In the genomic region with DNA sequence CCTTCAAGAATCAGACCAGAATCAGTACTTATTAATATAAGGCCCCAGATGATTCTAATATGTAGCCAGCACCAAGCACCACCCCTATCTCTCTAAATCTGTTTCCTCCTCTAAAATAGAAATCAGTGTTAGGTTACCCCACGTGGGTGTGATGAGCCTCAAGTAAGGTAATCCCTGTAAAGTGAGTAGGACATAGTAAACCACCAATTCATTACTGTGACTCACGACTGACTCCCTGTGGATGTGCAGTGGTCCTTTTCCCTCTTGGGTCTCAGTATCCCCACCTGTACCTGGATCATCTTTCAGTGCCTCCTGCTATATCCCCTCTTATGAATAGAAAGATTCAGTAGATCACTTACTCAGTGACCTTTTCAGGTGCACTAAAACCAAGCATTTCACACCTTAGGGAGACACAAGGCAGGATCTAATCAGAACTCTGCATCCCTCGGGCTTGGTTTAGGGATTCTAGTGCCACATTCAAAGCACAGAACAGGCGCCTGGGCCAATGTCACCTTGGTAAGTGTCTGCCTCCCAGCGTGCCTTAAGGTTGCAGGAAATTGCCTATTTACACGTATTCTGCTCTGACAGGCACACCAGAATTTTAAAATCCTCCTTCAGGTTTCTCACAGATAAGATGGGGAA, we compare ENCODE assay signal across 13 cellular contexts. TPM values are rescaled to one million over a fixed set of nuclear protein-coding genes. Genes with fewer than 3 reads are reported as not detected.
DNase-seq lines count a peak whose midpoint lies in the region; ATAC-seq, FAIRE-seq and TF ChIP-seq lines count a peak whose summit lies in the region.
"Had no signal": no experiment of that assay in that cellular context is flagged by ENCODE, and none has a peak within 500 bp of the region (broad histone marks: within the 10 kb centered on the region; RNA-seq: fewer than 3 reads in every experiment).

No MANE protein-coding gene starts in this region.

- peak overlapping the region; percentile 74 for H3K9ac ChIP-seq in HepG2 (ENCODE audit: insufficient read depth, low read depth, low read length)

- TSS peak; percentile 90 for BruUV-seq in HepG2 (replicated peaks; lab: Mats Ljungman, UMichigan)

- TF ChIP-seq EP300 in HepG2 (IDR thresholded peaks at IDR 0.05; ENCODE audit: low read depth in 2 of 2, low read length in 2 of 2) (no peak), HepG2 (CRISPR knock-in tag; IDR thresholded peaks at IDR 0.05; ENCODE audit: borderline replicate concordance) (no peak)

- peak overlapping the region; percentile 45 for H2AFZ ChIP-seq in HepG2 (ENCODE audit: low read length)

- H4K20me1 ChIP-seq in HepG2 (ENCODE audit: insufficient read depth, low read length), result no peaks in the 10 kb centered on the region

- H3K4me1 ChIP-seq in cardiac muscle cell (ENCODE audit: low read depth) (peaks cover 22% of the 10 kb centered on the region), SJCRH30 (peaks cover 56% of the 10 kb centered on the region), HepG2 (ENCODE audit: insufficient read depth, low read length) (peaks cover 92% of the 10 kb centered on the region), urinary bladder (ENCODE audit: insufficient read depth) (no peaks in the 10 kb centered on the region), spleen (no peaks in the 10 kb centered on the region)

- intact Hi-C loops in Right ventricle myocardium inferior (cut with DNase I), result no loop called here
- intact Hi-C loops in HepG2 (cut with micrococcal nuclease; ENCODE audit: unreplicated experiment), result no loop called here
- intact Hi-C loops in posterior cingulate gyrus (cut with DNase I), result loop anchor here (10.0 kb wide), 1 partner anchor 54 kb away; no protein-coding TSS in a partner anchor
- intact Hi-C loops in spleen (cut with DNase I; ENCODE audit: low total_unique reads), result no loop called here

- FAIRE-seq in HepG2 (lab: Jason Lieb, UNC), result peak; percentile 37
- FAIRE-seq: G401.6 had no signal

- no peaks in the 10 kb centered on the region for H3K9me3 ChIP-seq in cardiac muscle cell (ENCODE audit: low read depth)
- H3K9me3 ChIP-seq in SJCRH30 (replicated peaks), result peaks cover 8% of the 10 kb centered on the region
- peaks cover 6% of the 10 kb centered on the region; the same call in 1 of the 2 replicates for H3K9me3 ChIP-seq in HepG2 (ENCODE audit: low read length)
- peaks cover 0 to 11% (median 2%) of the 10 kb centered on the region in 8 donors for H3K9me3 ChIP-seq in spleen

- no peak for TF ChIP-seq CTCF in cardiac muscle cell (IDR thresholded peaks at IDR 0.05; ENCODE audit: low read depth, low read length)
- TF ChIP-seq CTCF in HepG2 (CRISPR knock-in tag; IDR thresholded peaks at IDR 0.05), result peak; percentile 63
- no peak for TF ChIP-seq CTCF in spleen (IDR thresholded peaks at IDR 0.05 in 8 of 11, conservative IDR thresholded peaks at IDR 0.05 in 3 of 11)

- no peaks in the 10 kb centered on the region for H3K36me3 ChIP-seq in cardiac muscle cell
- no peaks in the 10 kb centered on the region for H3K36me3 ChIP-seq in SJCRH30
- no peaks in the 10 kb centered on the region for H3K36me3 ChIP-seq in HepG2 (replicated peaks in 1 of 2; ENCODE audit: control insufficient read depth in 1 of 2, insufficient read depth in 2 of 2, low read length in 2 of 2)
- no peaks in the 10 kb centered on the region for H3K36me3 ChIP-seq in urinary bladder (ENCODE audit: insufficient read depth)
- no peaks in the 10 kb centered on the region for H3K36me3 ChIP-seq in spleen

- DNase-seq in cardiac muscle cell (ENCODE audit: low read depth in 1 of 2, low spot score in 1 of 2) (no peak), Right ventricle myocardium inferior (ENCODE audit: missing footprints) (no peak), SJCRH30 (peak; percentile 35 to 74), HepG2 (ENCODE audit: low spot score) (peak; percentile 32), posterior cingulate gyrus (no peak), spleen (no peak), inferior parietal cortex (ENCODE audit: extremely low spot score) (no peak)
- DNase-seq: caudate nucleus; NK-92 treated with Interleukin-12 subunit alpha and Interleukin-12 subunit beta, amount 100 ng/mL, for 24 hours; stimulated activated CD8-positive, alpha-beta memory T cell treated with anti-CD3 and anti-CD28 coated beads, Interleukin-4, amount 100 ng/mL, for 48 hours had no signal

- in situ Hi-C loops in HepG2 (cut with HindIII; ENCODE audit: extremely low pct_ligation_motif_present, low pct_unique_long_range_greater_than_20kb), result no loop called here

- peak overlapping the region; percentile 75 for H3K4me2 ChIP-seq in HepG2 (ENCODE audit: low read depth, low read length)

- POLR2A ChIA-PET in HepG2 (lab: Yijun Ruan, JAX), result interaction anchor here (0.9 to 1.6 kb wide), 8 partner anchors 8 to 240 kb away, joined by 3 to 16 read pairs (median 4); partner anchors contain the start of genes ALDH1B1 and ANKRD18A

- ATAC-seq in Right ventricle myocardium inferior (no peak), HepG2 (peak; percentile 36)
- ATAC-seq: esophagus mucosa had no signal

- no peaks in the 10 kb centered on the region for H3K79me2 ChIP-seq in HepG2 (ENCODE audit: insufficient read depth, low read length)

- CTCF ChIA-PET in HepG2 (lab: Yijun Ruan, JAX; ENCODE audit: low intra/inter-chr PET ratio, low total read pairs), result no interaction called here

- 2% methylated on average over 6 of the region's 6 CpGs for WGBS in HepG2 (ENCODE audit: low lambda C conversion rate)
- WGBS in urinary bladder, result 77% methylated on average over 6 of the region's 6 CpGs
- WGBS in spleen, 5 donors, result 70 to 92% (median 78%) methylated on average over 6 of the region's 6 CpGs

- H3K27me3 ChIP-seq in cardiac muscle cell, result no peaks in the 10 kb centered on the region
- H3K27me3 ChIP-seq in SJCRH30, result no peaks in the 10 kb centered on the region
- H3K27me3 ChIP-seq in HepG2 (ENCODE audit: control insufficient read depth in 1 of 2, insufficient read depth in 2 of 2, low read length in 2 of 2), result no peaks in the 10 kb centered on the region
- peaks cover 0 to 7% (median 0%) of the 10 kb centered on the region in 7 donors for H3K27me3 ChIP-seq in spleen (replicated peaks in 1 of 7)

- TF ChIP-seq RAD21 in HepG2 (CRISPR knock-in tag; IDR thresholded peaks at IDR 0.05), result no peak

- H3K27ac ChIP-seq in cardiac muscle cell (peak overlapping the region; percentile 75), SJCRH30 (peak overlapping the region; percentile 93), HepG2 (ENCODE audit: extremely low read length, insufficient read depth, low read length) (peak overlapping the region; percentile 96), urinary bladder (ENCODE audit: low read depth) (peak overlapping the region; percentile 18), spleen (no peak overlapping the region)

- no peak overlapping the region for H3K4me3 ChIP-seq in cardiac muscle cell
- no peak overlapping the region for H3K4me3 ChIP-seq in SJCRH30
- peak overlapping the region in 2 of 3 experiments; percentile 31 to 51; a peak in 2 of 6 replicates for H3K4me3 ChIP-seq in HepG2 (replicated peaks in 1 of 3; ENCODE audit: insufficient read depth in 1 of 3, low read depth in 2 of 3, low read length in 3 of 3)
- no peak overlapping the region for H3K4me3 ChIP-seq in urinary bladder (ENCODE audit: low read depth, low read length)
- H3K4me3 ChIP-seq in spleen, result no peak overlapping the region

- TF ChIP-seq POLR2A in HepG2 (IDR thresholded peaks at IDR 0.05; ENCODE audit: insufficient read depth in 1 of 2, low read depth in 2 of 2, low read length in 2 of 2) (no peak), spleen (IDR thresholded peaks at IDR 0.05) (no peak)

RNA-seq across cellular contexts. Expression of gene ALDH1B1, which starts 12.2 kb away (rescaled TPM):
- 24.7 and 31.7 TPM in 2 replicates for total RNA-seq in cardiac muscle cell
- polyA plus RNA-seq in cardiac muscle cell, result 34.7 and 51.6 TPM in 2 replicates
- 18.4 TPM for total RNA-seq in Right ventricle myocardium inferior
- total RNA-seq in SJCRH30 (2014; rRNA removed; shearing (Covaris generic)), result 80.3 and 80.8 TPM in 2 replicates
- 125 and 159 TPM in 2 replicates for total RNA-seq in HepG2 (2016; rRNA removed; fragmentation: Illumina TruSeq; extraction: Trizol)
- 11.5 TPM in 2 replicates for total RNA-seq in HepG2 (2016; cell fraction: cytosol; rRNA removed; fragmentation: Illumina TruSeq; extraction: Trizol; ENCODE audit: low read depth)
- 126 and 146 TPM in 2 replicates for total RNA-seq in HepG2 (2016; cell fraction: insoluble cytoplasmic fraction; rRNA removed; fragmentation: Illumina TruSeq; extraction: Trizol)
- total RNA-seq in HepG2 (2016; cell fraction: membrane; rRNA removed; fragmentation: Illumina TruSeq; extraction: Trizol), result 48.8 and 50.7 TPM in 2 replicates
- total RNA-seq in HepG2 (2016; cell fraction: nucleus; rRNA removed; fragmentation: Illumina TruSeq; extraction: Trizol), result 50.9 and 56.2 TPM in 2 replicates
- 45.1 and 49.5 TPM in 2 replicates for polyA plus RNA-seq in HepG2 (2011; rRNA removed)
- 39.2 and 42.4 TPM in 2 replicates for polyA plus RNA-seq in HepG2 (2011; cell fraction: cytosol; rRNA removed)
- polyA plus RNA-seq in HepG2 (2011; cell fraction: nucleus; rRNA removed), result 15.7 and 19.6 TPM in 2 replicates
- polyA plus RNA-seq in HepG2 (2012), result 51.6 and 52.8 TPM in 2 replicates
- 7.5 and 7.7 TPM in 2 replicates for polyA plus RNA-seq in HepG2 (2016; cell fraction: cytosol; fragmentation: Illumina TruSeq; extraction: Trizol; ENCODE audit: low read depth)
- polyA plus RNA-seq in HepG2 (2016; cell fraction: insoluble cytoplasmic fraction; fragmentation: Illumina TruSeq; extraction: Trizol; ENCODE audit: low read depth), result 131 and 144 TPM in 2 replicates
- polyA plus RNA-seq in HepG2 (2016; cell fraction: membrane; fragmentation: Illumina TruSeq; extraction: Trizol; ENCODE audit: low read depth), result 23.3 and 23.6 TPM in 2 replicates
- polyA plus RNA-seq in HepG2 (2016; cell fraction: nucleus; fragmentation: Illumina TruSeq; extraction: Trizol; ENCODE audit: insufficient read depth, low read depth), result 57.5 and 58.3 TPM in 2 replicates
- 58.5 and 119 TPM in 2 replicates for polyA minus RNA-seq in HepG2 (2011; rRNA and poly(A)+ RNA removed; ENCODE audit: low replicate concordance)
- 51.9 and 56.8 TPM in 2 replicates for polyA minus RNA-seq in HepG2 (2011; cell fraction: cytosol; rRNA and poly(A)+ RNA removed)
- 20.2 and 23.6 TPM in 2 replicates for polyA minus RNA-seq in HepG2 (2011; cell fraction: nucleus; rRNA and poly(A)+ RNA removed)
- 51.0 TPM for total RNA-seq in urinary bladder
- 239 TPM for polyA plus RNA-seq in urinary bladder
- total RNA-seq in spleen, result 10 to 100 TPM in 2 of 7 donors, 1 to 10 TPM in 5; 6.1 to 14.7 (median 8.7) TPM
- 10 to 100 TPM in 1 of 3 donors, 1 to 10 TPM in 2; 4.0 to 10.8 (median 6.4) TPM for polyA plus RNA-seq in spleen

RNA-seq across cellular contexts. Expression of gene IGFBPL1, which starts 43.9 kb away (rescaled TPM):
- total RNA-seq in cardiac muscle cell (12.6 and 24.2 TPM in 2 replicates), Right ventricle myocardium inferior (not detected), HepG2 (2016; rRNA removed; fragmentation: Illumina TruSeq; extraction: Trizol) (0.24 and 0.44 TPM in 2 replicates), urinary bladder (3.0 TPM), spleen (not detected)
- polyA plus RNA-seq in cardiac muscle cell (2.0 and 4.2 TPM in 2 replicates), HepG2 (2011; rRNA removed) (0.07 TPM in 1 of 2 replicates, not detected in the other), urinary bladder (1.6 TPM), spleen (not detected)
- total RNA-seq in SJCRH30 (2014; rRNA removed; shearing (Covaris generic)), result 42.3 and 44.1 TPM in 2 replicates
- total RNA-seq in HepG2 (2016; cell fraction: cytosol; rRNA removed; fragmentation: Illumina TruSeq; extraction: Trizol; ENCODE audit: low read depth), result not detected in 2 replicates
- 0.24 TPM in 1 of 2 replicates, not detected in the other for total RNA-seq in HepG2 (2016; cell fraction: insoluble cytoplasmic fraction; rRNA removed; fragmentation: Illumina TruSeq; extraction: Trizol)
- total RNA-seq in HepG2 (2016; cell fraction: membrane; rRNA removed; fragmentation: Illumina TruSeq; extraction: Trizol), result not detected in 2 replicates
- total RNA-seq in HepG2 (2016; cell fraction: nucleus; rRNA removed; fragmentation: Illumina TruSeq; extraction: Trizol), result not detected in 2 replicates
- polyA plus RNA-seq in HepG2 (2011; cell fraction: cytosol; rRNA removed), result 0.12 TPM in 1 of 2 replicates, not detected in the other
- not detected in 2 replicates for polyA plus RNA-seq in HepG2 (2011; cell fraction: nucleus; rRNA removed)
- polyA plus RNA-seq in HepG2 (2012), result not detected in 2 replicates
- polyA plus RNA-seq in HepG2 (2016; cell fraction: cytosol; fragmentation: Illumina TruSeq; extraction: Trizol; ENCODE audit: low read depth), result not detected in 2 replicates
- polyA plus RNA-seq in HepG2 (2016; cell fraction: insoluble cytoplasmic fraction; fragmentation: Illumina TruSeq; extraction: Trizol; ENCODE audit: low read depth), result not detected in 2 replicates
- not detected in 2 replicates for polyA plus RNA-seq in HepG2 (2016; cell fraction: membrane; fragmentation: Illumina TruSeq; extraction: Trizol; ENCODE audit: low read depth)
- not detected in 2 replicates for polyA plus RNA-seq in HepG2 (2016; cell fraction: nucleus; fragmentation: Illumina TruSeq; extraction: Trizol; ENCODE audit: insufficient read depth, low read depth)
- not detected in 2 replicates for polyA minus RNA-seq in HepG2 (2011; rRNA and poly(A)+ RNA removed; ENCODE audit: low replicate concordance)
- not detected in 2 replicates for polyA minus RNA-seq in HepG2 (2011; cell fraction: cytosol; rRNA and poly(A)+ RNA removed)
- not detected in 2 replicates for polyA minus RNA-seq in HepG2 (2011; cell fraction: nucleus; rRNA and poly(A)+ RNA removed)
- total RNA-seq: esophagus mucosa had no signal

Comparison
In these comparisons a context has a peak if more than half of its experiments do, and no peak if none do; other contexts are left out.
1. DNase-seq: peak in SJCRH30 (2 of 2) and HepG2 (single experiment); none in cardiac muscle cell (0 of 2), Right ventricle myocardium inferior (single experiment), posterior cingulate gyrus (0 of 10), spleen (single experiment) and inferior parietal cortex (single experiment).
2. H3K27ac ChIP-seq: peak in cardiac muscle cell (single experiment), SJCRH30 (single experiment), HepG2 (single experiment) and urinary bladder (single experiment); none in spleen (0 of 8).
3. H3K4me3 ChIP-seq: peak in HepG2 (2 of 3); none in cardiac muscle cell (single experiment), SJCRH30 (single experiment), urinary bladder (single experiment) and spleen (0 of 8).